In genomic region chr13:102845630-102846260, GRCh38 we compare ENCODE assay signal across 1 cellular context.
TF ChIP-seq lines count a peak whose summit lies in the region.

TSS of gene ERCC5 (plus strand) at chr13:102846032. CDS start at chr13:102846267, 235 bp downstream.

TF ChIP-seq in HEK293, 187 proteins besides CTCF, POLR2A, EP300 and RAD21 (continued from another document):
- TF ChIP-seq TSHZ1 (tag by site-specific recombination; IDR thresholded peaks at IDR 0.05; ENCODE audit: borderline replicate concordance) (no peak), ZNF138 (tag by site-specific recombination; IDR thresholded peaks at IDR 0.05; ENCODE audit: borderline replicate concordance) (no peak), ZFP37 (tag by site-specific recombination; IDR thresholded peaks at IDR 0.05) (peak; percentile 84), ZSCAN5A (tag by site-specific recombination; IDR thresholded peaks at IDR 0.05) (no peak), KLF8 (tag by site-specific recombination; IDR thresholded peaks at IDR 0.05) (peak; percentile 82), ZNF513 (tag by site-specific recombination; IDR thresholded peaks at IDR 0.05) (no peak), ZNF670 (tag by site-specific recombination; IDR thresholded peaks at IDR 0.05; ENCODE audit: low read depth) (no peak), ZBTB10 (tag by site-specific recombination; IDR thresholded peaks at IDR 0.05) (peak; percentile 88), ZNF664 (tag by site-specific recombination; IDR thresholded peaks at IDR 0.05) (no peak), SETDB1 (IDR thresholded peaks at IDR 0.05; ENCODE audit: insufficient read length, low read length) (no peak), ZNF777 (tag by site-specific recombination; IDR thresholded peaks at IDR 0.05; ENCODE audit: borderline replicate concordance) (no peak), PRDM10 (tag by site-specific recombination; IDR thresholded peaks at IDR 0.05) (peak; percentile 97), ZNF184 (tag by site-specific recombination; IDR thresholded peaks at IDR 0.05) (no peak), ZNF121 (tag by site-specific recombination; IDR thresholded peaks at IDR 0.05) (peak; percentile 61; the same call in 1 of the 2 replicates), SCRT1 (tag by site-specific recombination; IDR thresholded peaks at IDR 0.05; ENCODE audit: borderline replicate concordance) (0 out of 2 replicates have a peak, but pooled peaks have one; percentile 16), ZNF248 (tag by site-specific recombination; IDR thresholded peaks at IDR 0.05) (no peak), ZNF530 (tag by site-specific recombination; IDR thresholded peaks at IDR 0.05; ENCODE audit: low read depth) (no peak), ZNF544 (tag by site-specific recombination; IDR thresholded peaks at IDR 0.05) (no peak), ZNF157 (tag by site-specific recombination; IDR thresholded peaks at IDR 0.05) (no peak), YY2 (tag by site-specific recombination; IDR thresholded peaks at IDR 0.05) (no peak), ZNF548 (tag by site-specific recombination; IDR thresholded peaks at IDR 0.05) (no peak), IKZF3 (tag by site-specific recombination; IDR thresholded peaks at IDR 0.05) (peak; percentile 58; the same call in 1 of the 2 replicates), ZNF292 (tag by site-specific recombination; IDR thresholded peaks at IDR 0.05; ENCODE audit: borderline replicate concordance, low read depth) (0 out of 2 replicates have a peak, but pooled peaks have one; percentile 28), EGR2 (tag by site-specific recombination; IDR thresholded peaks at IDR 0.05; ENCODE audit: low read depth) (peak; percentile 80), ZNF529 (tag by site-specific recombination; IDR thresholded peaks at IDR 0.05; ENCODE audit: insufficient replicate concordance) (no peak), ZNF19 (tag by site-specific recombination; IDR thresholded peaks at IDR 0.05; ENCODE audit: low read depth) (no peak), ZSCAN16 (tag by site-specific recombination; IDR thresholded peaks at IDR 0.05) (no peak), ZNF747 (tag by site-specific recombination; IDR thresholded peaks at IDR 0.05) (no peak), ZSCAN18 (tag by site-specific recombination; IDR thresholded peaks at IDR 0.05) (no peak), ZNF16 (tag by site-specific recombination; IDR thresholded peaks at IDR 0.05; ENCODE audit: low read depth) (no peak), ZBTB20 (tag by site-specific recombination; IDR thresholded peaks at IDR 0.05) (peak; percentile 80), PBX3 (CRISPR knock-in tag; IDR thresholded peaks at IDR 0.05) (peak; percentile 80; the same call in 1 of the 2 replicates), ZNF335 (tag by site-specific recombination; conservative IDR thresholded peaks at IDR 0.05) (peak; percentile 91), ZNF645 (tag by site-specific recombination; IDR thresholded peaks at IDR 0.05) (no peak)
